8 cellular contexts compared by ENCODE assay signal in the genomic region with DNA sequence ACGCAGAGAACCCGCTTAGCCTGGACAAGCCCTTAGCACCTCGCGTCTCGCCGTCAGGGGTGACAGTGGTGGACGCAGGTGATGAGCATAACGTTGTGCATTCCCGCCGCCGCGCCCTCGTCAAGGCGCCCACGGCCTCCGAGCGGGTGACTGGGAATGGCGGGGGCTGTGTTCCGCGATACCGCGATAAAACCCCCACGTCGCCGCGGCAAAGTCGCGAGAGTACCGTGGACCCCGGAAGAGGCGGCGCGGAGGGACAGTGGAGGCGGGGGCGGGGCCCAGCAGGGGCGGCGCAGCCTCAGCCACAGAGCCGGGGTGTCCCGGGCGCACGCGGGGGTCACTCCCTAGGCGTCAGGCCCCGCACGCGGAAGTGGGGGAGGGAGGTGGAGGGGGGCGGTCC.
DNase-seq lines count a peak whose midpoint lies in the region; ATAC-seq and TF ChIP-seq lines count a peak whose summit lies in the region.

No MANE protein-coding gene starts in this region.

- TF ChIP-seq CTCF in HFF-Myc (IDR thresholded peaks at IDR 0.05; ENCODE audit: low read depth, low read length, missing control alignments) = no peak
- no peak for TF ChIP-seq CTCF in foreskin fibroblast (IDR thresholded peaks at IDR 0.05; ENCODE audit: low read depth, low read length)

- DNase-seq in HFF-Myc (ENCODE audit: extremely low read depth, low read depth) = no peak
- peak; percentile 69 to 78 for DNase-seq in activated T-cell treated with anti-CD3 and anti-CD28 coated beads, Interleukin-2, amount 50 U/mL, for 48 hours
- DNase-seq in foreskin fibroblast = peak; percentile 56 to 88
- peak; percentile 25 to 49 for DNase-seq in stimulated activated CD4-positive, alpha-beta T cell treated with anti-CD3 and anti-CD28 coated beads, Interleukin-12 subunit alpha, Interleukin-12 subunit beta, amount 100 ng/mL, for 24 hours (ENCODE audit: low read depth in 2 of 2)
- no peak for DNase-seq in NCI-H2227 treated with DMSO at 0.1 percent for 48 hours (lab: John Stamatoyannopoulos, UW)
- no peak for DNase-seq in NCI-H2081 treated with DMSO at 0.1 percent for 48 hours (lab: John Stamatoyannopoulos, UW)

- ATAC-seq in HG02571 (IDR thresholded peaks at IDR 0.05; ENCODE audit: unreplicated experiment) = no peak
- ATAC-seq in HG03139 (IDR thresholded peaks at IDR 0.05; ENCODE audit: unreplicated experiment) = no peak

- H3K4me3 ChIP-seq in HFF-Myc (replicated peaks; ENCODE audit: low read depth, low read length) (peak overlapping the region; percentile 44), foreskin fibroblast (ENCODE audit: low read depth in 1 of 2, low read length in 2 of 2) (peak overlapping the region; percentile 68 to 83)

Comparison
In these comparisons a context has a peak if more than half of its experiments do, and no peak if none do; other contexts are left out.
1. DNase-seq: peak in activated T-cell treated with anti-CD3 and anti-CD28 coated beads, Interleukin-2, amount 50 U/mL, for 48 hours (2 of 2), foreskin fibroblast (2 of 2) and stimulated activated CD4-positive, alpha-beta T cell treated with anti-CD3 and anti-CD28 coated beads, Interleukin-12 subunit alpha, Interleukin-12 subunit beta, amount 100 ng/mL, for 24 hours (2 of 2); none in HFF-Myc (single experiment), NCI-H2227 treated with DMSO at 0.1 percent for 48 hours (single experiment) and NCI-H2081 treated with DMSO at 0.1 percent for 48 hours (single experiment).